8 cellular contexts compared by ENCODE assay signal in genomic region chr5:54844905-54845566, GRCh38.
DNase-seq lines count a peak whose midpoint lies in the region; ATAC-seq and TF ChIP-seq lines count a peak whose summit lies in the region.

No MANE protein-coding gene starts in this region.

- peak; percentile 40 for DNase-seq in ACHN
- DNase-seq in GM13977 (ENCODE audit: low spot score) = no peak
- peak; percentile 62 for DNase-seq in PC-3
- no peak for DNase-seq in dorsolateral prefrontal cortex
- DNase-seq in MG63 = no peak

- H4K20me1 ChIP-seq in PC-3 (ENCODE audit: low read length) = no peaks in the 10 kb centered on the region

- H3K9me2 ChIP-seq in PC-3 (replicated peaks; ENCODE audit: low read length) = no peaks in the 10 kb centered on the region

- H3K4me1 ChIP-seq in PC-3 (ENCODE audit: insufficient read depth, low read length) (no peaks in the 10 kb centered on the region), mucosa of rectum (ENCODE audit: control insufficient read depth in 2 of 2, insufficient read depth in 2 of 2, low read length in 2 of 2) (no peaks in the 10 kb centered on the region)

- no TSS peak for BruUV-seq in PC-3 (replicated peaks; lab: Mats Ljungman, UMichigan)

- ATAC-seq in PC-3 = peak; percentile 50
- ATAC-seq in GM19395 (IDR thresholded peaks at IDR 0.05; ENCODE audit: unreplicated experiment) = no peak
- no peak for ATAC-seq in HG02571 (IDR thresholded peaks at IDR 0.05; ENCODE audit: unreplicated experiment)

- H3K36me3 ChIP-seq in PC-3 (ENCODE audit: low read depth, low read length) = no peaks in the 10 kb centered on the region
- H3K36me3 ChIP-seq in mucosa of rectum (ENCODE audit: control insufficient read depth in 2 of 2, insufficient read depth in 2 of 2, low read length in 2 of 2) = no peaks in the 10 kb centered on the region
- no peaks in the 10 kb centered on the region for H3K36me3 ChIP-seq in MG63

- CTCF ChIA-PET in PC-3 (lab: Charles Lee) = interaction anchor here (0.6 to 1.7 kb wide), 8 partner anchors 11 to 328 kb away, joined by 3 to 10 read pairs (median 4); partner anchors contain the start of gene SNX18

- H2AFZ ChIP-seq in PC-3 (ENCODE audit: low read length) = peak overlapping the region; percentile 79

- peak; percentile 37 for TF ChIP-seq CTCF in GM13977 (IDR thresholded peaks at IDR 0.05; ENCODE audit: extremely low read depth, insufficient read depth, missing control alignments)
- peak; percentile 67 for TF ChIP-seq CTCF in PC-3 (conservative IDR thresholded peaks at IDR 0.05; ENCODE audit: low read depth, low read length)
- peak; percentile 64 to 95 (median 79) for TF ChIP-seq CTCF in dorsolateral prefrontal cortex (IDR thresholded peaks at IDR 0.05 in 54 of 56, conservative IDR thresholded peaks at IDR 0.05 in 2 of 56; ENCODE audit: low read depth in 1 of 56, partially characterized antibody in 56 of 56)

- no peaks in the 10 kb centered on the region for H3K9me3 ChIP-seq in PC-3 (ENCODE audit: low read length)
- H3K9me3 ChIP-seq in mucosa of rectum (ENCODE audit: control insufficient read depth in 2 of 2, low read length in 2 of 2) = no peaks in the 10 kb centered on the region
- H3K9me3 ChIP-seq in MG63 = 0 out of 2 replicates have a peak, but pooled peaks cover 2% of the 10 kb centered on the region

- H3K9ac ChIP-seq in PC-3 (ENCODE audit: low read length) (no peak overlapping the region), mucosa of rectum (ENCODE audit: low read depth in 1 of 2, low read length in 2 of 2) (peak overlapping the region in 1 of 2 donors; percentile 42)

- H3K27me3 ChIP-seq in PC-3 (ENCODE audit: low read length) (no peaks in the 10 kb centered on the region), dorsolateral prefrontal cortex (no peaks in the 10 kb centered on the region), mucosa of rectum (ENCODE audit: control insufficient read depth in 2 of 2, insufficient read depth in 2 of 2, low read length in 2 of 2) (no peaks in the 10 kb centered on the region), MG63 (no peaks in the 10 kb centered on the region)

- peak overlapping the region; percentile 78 for H3K4me2 ChIP-seq in PC-3 (ENCODE audit: low read length)

- peak overlapping the region; percentile 44; the same call in 1 of the 2 replicates for H3K4me3 ChIP-seq in PC-3 (ENCODE audit: low read length)
- peak overlapping the region in 57 of 59 donors; percentile 4 to 65 (median 40) for H3K4me3 ChIP-seq in dorsolateral prefrontal cortex
- H3K4me3 ChIP-seq in mucosa of rectum (ENCODE audit: low read length in 2 of 2) = peak overlapping the region; percentile 49 to 51
- H3K4me3 ChIP-seq in MG63 = no peak overlapping the region

- intact Hi-C loops in PC-3 (cut with micrococcal nuclease) = loop anchor here (1.0 to 10.0 kb wide), 2 partner anchors 100 to 328 kb away; partner anchors contain the start of gene SNX18
- intact Hi-C loops in dorsolateral prefrontal cortex (cut with DNase I) = loop anchor here (1.0 to 10.0 kb wide), 5 partner anchors 98 to 1860 kb away; partner anchors contain the start of genes SNX18 (in 2 of the 2) and ITGA2 (in 1 of the 2)

- no peaks in the 10 kb centered on the region for H3K79me2 ChIP-seq in PC-3 (ENCODE audit: low read length)

- no peak overlapping the region for H3K27ac ChIP-seq in PC-3 (ENCODE audit: low read length)
- peak overlapping the region in 41 of 59 donors; percentile 2 to 76 (median 48) for H3K27ac ChIP-seq in dorsolateral prefrontal cortex
- no peak overlapping the region for H3K27ac ChIP-seq in mucosa of rectum (ENCODE audit: low read depth in 2 of 2, low read length in 2 of 2)

- in situ Hi-C loops in ACHN (cut with HindIII; ENCODE audit: low pct_ligation_motif_present, low pct_unique_long_range_greater_than_20kb, low sequenced_read_pairs) = no loop called here
- in situ Hi-C loops in GM13977 (cut with MboI; ENCODE audit: low pct_unique_long_range_greater_than_20kb, low sequenced_read_pairs, unreplicated experiment) = no loop called here

- POLR2A ChIA-PET in PC-3 (lab: Charles Lee; ENCODE audit: unreplicated experiment) = no interaction called here

- H3F3A ChIP-seq in PC-3 (ENCODE audit: low read length, unreplicated experiment) = no peaks in the 10 kb centered on the region

Comparison
In these comparisons a context has a peak if more than half of its experiments do, and no peak if none do; other contexts are left out.
1. DNase-seq: peak in ACHN (single experiment) and PC-3 (single experiment); none in GM13977 (single experiment), dorsolateral prefrontal cortex (0 of 10) and MG63 (single experiment).
2. H3K27ac ChIP-seq: peak in dorsolateral prefrontal cortex (41 of 59); none in PC-3 (single experiment) and mucosa of rectum (0 of 2).
3. Peak in every context shown above with its lines, with median percentiles within 50 percentile points of each other: CTCF ChIP-seq.